In genomic region chr9:4592886-4593285, GRCh38 we compare ENCODE assay signal across 20 cellular contexts.
"Had no signal": no experiment of that assay in that cellular context is flagged by ENCODE, and none has a peak within 500 bp of the region (broad histone marks: within the 10 kb centered on the region; RNA-seq: fewer than 3 reads in every experiment).

No MANE protein-coding gene starts in this region.

- DNase-seq: cerebellar nuclear complex; colonic mucosa; effector CD4-positive, alpha-beta T cell; foreskin keratinocyte; kidney glomerular epithelial cell; mammary epithelial cell; mucosa of descending colon; naive thymus-derived CD8-positive, alpha-beta T cell; psoas muscle; stimulated activated CD4-positive, alpha-beta T cell treated with anti-CD3 and anti-CD28 coated beads, Interleukin-4, amount 100 ng/mL, for 1 hour; stimulated activated CD8-positive, alpha-beta memory T cell treated with anti-CD3 and anti-CD28 coated beads, Interleukin-4, amount 100 ng/mL, for 48 hours; stimulated activated naive CD8-positive, alpha-beta T cell treated with anti-CD3 and anti-CD28 coated beads, Interleukin-15, Interleukin-2, amounts not matched to agents 100 U/mL and 50 U/mL, for 24 hours; tibial artery; upper lobe of left lung; uterus had no signal

- H3K4me3 ChIP-seq: colonic mucosa, esophagus muscularis mucosa, hepatocyte, mucosa of descending colon, psoas muscle, right atrium auricular region, tibial artery, upper lobe of left lung, uterus had no signal

- ATAC-seq: foreskin keratinocyte; left lobe of liver; mucosa of descending colon; naive thymus-derived CD8-positive, alpha-beta T cell; psoas muscle; stimulated activated effector memory CD8-positive, alpha-beta T cell treated with anti-CD3 and anti-CD28 coated beads, Interleukin-12 subunit alpha, Interleukin-12 subunit beta, amount 100 ng/mL, for 72 hours; stimulated activated naive CD8-positive, alpha-beta T cell treated with anti-CD3 and anti-CD28 coated beads, Interleukin-15, Interleukin-2, amounts not matched to agents 100 U/mL and 50 U/mL, for 24 hours had no signal
